Comparison of ENCODE assay signal across 1 cellular context in the genomic region with DNA sequence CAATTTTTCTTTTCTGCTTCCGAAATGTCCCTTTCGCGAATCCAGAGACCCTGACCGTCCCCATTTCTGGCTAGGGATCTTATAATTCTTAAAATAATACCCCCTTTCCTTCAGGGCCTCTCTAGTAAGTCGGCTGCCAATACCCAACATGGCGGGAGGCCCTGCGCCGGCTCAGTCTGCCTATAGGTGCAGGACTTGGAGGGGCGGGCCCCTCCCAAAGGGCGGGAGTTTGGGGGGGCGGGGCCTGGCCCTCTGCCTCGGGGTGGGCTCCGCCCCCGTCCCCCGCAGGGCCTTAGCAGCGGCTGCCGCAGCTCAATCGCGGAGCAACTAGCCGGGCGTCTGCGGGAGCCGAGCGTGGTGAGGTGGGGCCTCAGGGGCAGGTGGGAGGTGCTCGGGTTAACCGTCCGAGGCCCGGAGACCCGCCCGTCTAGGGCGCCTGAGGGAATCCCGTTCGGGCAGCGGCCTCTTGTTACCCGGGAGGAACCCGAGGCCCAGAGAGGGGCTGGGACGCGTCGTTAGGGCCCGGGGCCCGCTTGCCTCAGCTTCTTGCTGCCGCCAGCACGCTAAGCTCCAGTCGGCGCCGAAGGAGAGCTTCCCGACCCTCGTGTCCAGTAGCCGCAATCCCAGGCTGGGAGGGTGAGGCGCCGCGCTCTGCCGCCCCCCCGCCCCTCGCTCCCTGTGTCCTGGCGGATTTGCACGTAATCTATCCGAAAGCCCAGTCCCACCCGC.
TF ChIP-seq lines count a peak whose summit lies in the region.

A gene with protein sequence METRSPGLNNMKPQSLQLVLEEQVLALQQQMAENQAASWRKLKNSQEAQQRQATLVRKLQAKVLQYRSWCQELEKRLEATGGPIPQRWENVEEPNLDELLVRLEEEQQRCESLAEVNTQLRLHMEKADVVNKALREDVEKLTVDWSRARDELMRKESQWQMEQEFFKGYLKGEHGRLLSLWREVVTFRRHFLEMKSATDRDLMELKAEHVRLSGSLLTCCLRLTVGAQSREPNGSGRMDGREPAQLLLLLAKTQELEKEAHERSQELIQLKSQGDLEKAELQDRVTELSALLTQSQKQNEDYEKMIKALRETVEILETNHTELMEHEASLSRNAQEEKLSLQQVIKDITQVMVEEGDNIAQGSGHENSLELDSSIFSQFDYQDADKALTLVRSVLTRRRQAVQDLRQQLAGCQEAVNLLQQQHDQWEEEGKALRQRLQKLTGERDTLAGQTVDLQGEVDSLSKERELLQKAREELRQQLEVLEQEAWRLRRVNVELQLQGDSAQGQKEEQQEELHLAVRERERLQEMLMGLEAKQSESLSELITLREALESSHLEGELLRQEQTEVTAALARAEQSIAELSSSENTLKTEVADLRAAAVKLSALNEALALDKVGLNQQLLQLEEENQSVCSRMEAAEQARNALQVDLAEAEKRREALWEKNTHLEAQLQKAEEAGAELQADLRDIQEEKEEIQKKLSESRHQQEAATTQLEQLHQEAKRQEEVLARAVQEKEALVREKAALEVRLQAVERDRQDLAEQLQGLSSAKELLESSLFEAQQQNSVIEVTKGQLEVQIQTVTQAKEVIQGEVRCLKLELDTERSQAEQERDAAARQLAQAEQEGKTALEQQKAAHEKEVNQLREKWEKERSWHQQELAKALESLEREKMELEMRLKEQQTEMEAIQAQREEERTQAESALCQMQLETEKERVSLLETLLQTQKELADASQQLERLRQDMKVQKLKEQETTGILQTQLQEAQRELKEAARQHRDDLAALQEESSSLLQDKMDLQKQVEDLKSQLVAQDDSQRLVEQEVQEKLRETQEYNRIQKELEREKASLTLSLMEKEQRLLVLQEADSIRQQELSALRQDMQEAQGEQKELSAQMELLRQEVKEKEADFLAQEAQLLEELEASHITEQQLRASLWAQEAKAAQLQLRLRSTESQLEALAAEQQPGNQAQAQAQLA (N-terminal part only) (plus strand): TSS at position 718 of the 729 bp plus-strand sequence. CDS start 6,770 bp downstream, outside the sequence.

TF ChIP-seq in HepG2, 621 proteins besides CTCF, POLR2A, EP300 and RAD21 (continued from another document and continues in another):
- TF ChIP-seq, protein P1, sequence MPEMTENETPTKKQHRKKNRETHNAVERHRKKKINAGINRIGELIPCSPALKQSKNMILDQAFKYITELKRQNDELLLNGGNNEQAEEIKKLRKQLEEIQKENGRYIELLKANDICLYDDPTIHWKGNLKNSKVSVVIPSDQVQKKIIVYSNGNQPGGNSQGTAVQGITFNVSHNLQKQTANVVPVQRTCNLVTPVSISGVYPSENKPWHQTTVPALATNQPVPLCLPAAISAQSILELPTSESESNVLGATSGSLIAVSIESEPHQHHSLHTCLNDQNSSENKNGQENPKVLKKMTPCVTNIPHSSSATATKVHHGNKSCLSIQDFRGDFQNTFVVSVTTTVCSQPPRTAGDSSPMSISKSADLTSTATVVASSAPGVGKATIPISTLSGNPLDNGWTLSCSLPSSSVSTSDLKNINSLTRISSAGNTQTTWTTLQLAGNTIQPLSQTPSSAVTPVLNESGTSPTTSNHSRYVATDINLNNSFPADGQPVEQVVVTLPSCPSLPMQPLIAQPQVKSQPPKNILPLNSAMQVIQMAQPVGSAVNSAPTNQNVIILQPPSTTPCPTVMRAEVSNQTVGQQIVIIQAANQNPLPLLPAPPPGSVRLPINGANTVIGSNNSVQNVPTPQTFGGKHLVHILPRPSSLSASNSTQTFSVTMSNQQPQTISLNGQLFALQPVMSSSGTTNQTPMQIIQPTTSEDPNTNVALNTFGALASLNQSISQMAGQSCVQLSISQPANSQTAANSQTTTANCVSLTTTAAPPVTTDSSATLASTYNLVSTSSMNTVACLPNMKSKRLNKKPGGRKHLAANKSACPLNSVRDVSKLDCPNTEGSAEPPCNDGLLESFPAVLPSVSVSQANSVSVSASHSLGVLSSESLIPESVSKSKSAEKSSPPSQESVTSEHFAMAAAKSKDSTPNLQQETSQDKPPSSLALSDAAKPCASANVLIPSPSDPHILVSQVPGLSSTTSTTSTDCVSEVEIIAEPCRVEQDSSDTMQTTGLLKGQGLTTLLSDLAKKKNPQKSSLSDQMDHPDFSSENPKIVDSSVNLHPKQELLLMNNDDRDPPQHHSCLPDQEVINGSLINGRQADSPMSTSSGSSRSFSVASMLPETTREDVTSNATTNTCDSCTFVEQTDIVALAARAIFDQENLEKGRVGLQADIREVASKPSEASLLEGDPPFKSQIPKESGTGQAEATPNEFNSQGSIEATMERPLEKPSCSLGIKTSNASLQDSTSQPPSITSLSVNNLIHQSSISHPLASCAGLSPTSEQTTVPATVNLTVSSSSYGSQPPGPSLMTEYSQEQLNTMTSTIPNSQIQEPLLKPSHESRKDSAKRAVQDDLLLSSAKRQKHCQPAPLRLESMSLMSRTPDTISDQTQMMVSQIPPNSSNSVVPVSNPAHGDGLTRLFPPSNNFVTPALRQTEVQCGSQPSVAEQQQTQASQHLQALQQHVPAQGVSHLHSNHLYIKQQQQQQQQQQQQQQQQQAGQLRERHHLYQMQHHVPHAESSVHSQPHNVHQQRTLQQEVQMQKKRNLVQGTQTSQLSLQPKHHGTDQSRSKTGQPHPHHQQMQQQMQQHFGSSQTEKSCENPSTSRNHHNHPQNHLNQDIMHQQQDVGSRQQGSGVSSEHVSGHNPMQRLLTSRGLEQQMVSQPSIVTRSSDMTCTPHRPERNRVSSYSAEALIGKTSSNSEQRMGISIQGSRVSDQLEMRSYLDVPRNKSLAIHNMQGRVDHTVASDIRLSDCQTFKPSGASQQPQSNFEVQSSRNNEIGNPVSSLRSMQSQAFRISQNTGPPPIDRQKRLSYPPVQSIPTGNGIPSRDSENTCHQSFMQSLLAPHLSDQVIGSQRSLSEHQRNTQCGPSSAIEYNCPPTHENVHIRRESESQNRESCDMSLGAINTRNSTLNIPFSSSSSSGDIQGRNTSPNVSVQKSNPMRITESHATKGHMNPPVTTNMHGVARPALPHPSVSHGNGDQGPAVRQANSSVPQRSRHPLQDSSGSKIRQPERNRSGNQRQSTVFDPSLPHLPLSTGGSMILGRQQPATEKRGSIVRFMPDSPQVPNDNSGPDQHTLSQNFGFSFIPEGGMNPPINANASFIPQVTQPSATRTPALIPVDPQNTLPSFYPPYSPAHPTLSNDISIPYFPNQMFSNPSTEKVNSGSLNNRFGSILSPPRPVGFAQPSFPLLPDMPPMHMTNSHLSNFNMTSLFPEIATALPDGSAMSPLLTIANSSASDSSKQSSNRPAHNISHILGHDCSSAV (CRISPR knock-in tag; IDR thresholded peaks at IDR 0.05; ENCODE audit: borderline replicate concordance), result no peak; the same call in 1 of the 2 replicates
- TF ChIP-seq, protein P2, sequence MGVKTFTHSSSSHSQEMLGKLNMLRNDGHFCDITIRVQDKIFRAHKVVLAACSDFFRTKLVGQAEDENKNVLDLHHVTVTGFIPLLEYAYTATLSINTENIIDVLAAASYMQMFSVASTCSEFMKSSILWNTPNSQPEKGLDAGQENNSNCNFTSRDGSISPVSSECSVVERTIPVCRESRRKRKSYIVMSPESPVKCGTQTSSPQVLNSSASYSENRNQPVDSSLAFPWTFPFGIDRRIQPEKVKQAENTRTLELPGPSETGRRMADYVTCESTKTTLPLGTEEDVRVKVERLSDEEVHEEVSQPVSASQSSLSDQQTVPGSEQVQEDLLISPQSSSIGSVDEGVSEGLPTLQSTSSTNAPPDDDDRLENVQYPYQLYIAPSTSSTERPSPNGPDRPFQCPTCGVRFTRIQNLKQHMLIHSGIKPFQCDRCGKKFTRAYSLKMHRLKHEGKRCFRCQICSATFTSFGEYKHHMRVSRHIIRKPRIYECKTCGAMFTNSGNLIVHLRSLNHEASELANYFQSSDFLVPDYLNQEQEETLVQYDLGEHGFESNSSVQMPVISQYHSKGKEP (CRISPR knock-in tag; IDR thresholded peaks at IDR 0.05), result peak; percentile 18; the same call in 1 of the 2 replicates
- TF ChIP-seq YEATS4 (CRISPR knock-in tag; IDR thresholded peaks at IDR 0.05; ENCODE audit: borderline replicate concordance), result peak; percentile 75; the same call in 1 of the 2 replicates
- TF ChIP-seq, protein P3, sequence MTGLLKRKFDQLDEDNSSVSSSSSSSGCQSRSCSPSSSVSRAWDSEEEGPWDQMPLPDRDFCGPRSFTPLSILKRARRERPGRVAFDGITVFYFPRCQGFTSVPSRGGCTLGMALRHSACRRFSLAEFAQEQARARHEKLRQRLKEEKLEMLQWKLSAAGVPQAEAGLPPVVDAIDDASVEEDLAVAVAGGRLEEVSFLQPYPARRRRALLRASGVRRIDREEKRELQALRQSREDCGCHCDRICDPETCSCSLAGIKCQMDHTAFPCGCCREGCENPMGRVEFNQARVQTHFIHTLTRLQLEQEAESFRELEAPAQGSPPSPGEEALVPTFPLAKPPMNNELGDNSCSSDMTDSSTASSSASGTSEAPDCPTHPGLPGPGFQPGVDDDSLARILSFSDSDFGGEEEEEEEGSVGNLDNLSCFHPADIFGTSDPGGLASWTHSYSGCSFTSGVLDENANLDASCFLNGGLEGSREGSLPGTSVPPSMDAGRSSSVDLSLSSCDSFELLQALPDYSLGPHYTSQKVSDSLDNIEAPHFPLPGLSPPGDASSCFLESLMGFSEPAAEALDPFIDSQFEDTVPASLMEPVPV (CRISPR knock-in tag; IDR thresholded peaks at IDR 0.05), result no peak; the same call in 1 of the 2 replicates
- TF ChIP-seq, protein P4, sequence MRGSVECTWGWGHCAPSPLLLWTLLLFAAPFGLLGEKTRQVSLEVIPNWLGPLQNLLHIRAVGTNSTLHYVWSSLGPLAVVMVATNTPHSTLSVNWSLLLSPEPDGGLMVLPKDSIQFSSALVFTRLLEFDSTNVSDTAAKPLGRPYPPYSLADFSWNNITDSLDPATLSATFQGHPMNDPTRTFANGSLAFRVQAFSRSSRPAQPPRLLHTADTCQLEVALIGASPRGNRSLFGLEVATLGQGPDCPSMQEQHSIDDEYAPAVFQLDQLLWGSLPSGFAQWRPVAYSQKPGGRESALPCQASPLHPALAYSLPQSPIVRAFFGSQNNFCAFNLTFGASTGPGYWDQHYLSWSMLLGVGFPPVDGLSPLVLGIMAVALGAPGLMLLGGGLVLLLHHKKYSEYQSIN (CRISPR knock-in tag; IDR thresholded peaks at IDR 0.05; ENCODE audit: borderline replicate concordance), result no peak
- peak; percentile 92 for TF ChIP-seq ZNF747 (CRISPR knock-in tag; IDR thresholded peaks at IDR 0.05; ENCODE audit: borderline replicate concordance)
- no peak for TF ChIP-seq FOXP1 (IDR thresholded peaks at IDR 0.05)
- 0 out of 2 replicates have a peak, but pooled peaks have one; percentile 4 for TF ChIP-seq FOXP1 (CRISPR knock-in tag; IDR thresholded peaks at IDR 0.05)
- TF ChIP-seq AKAP8 (CRISPR knock-in tag; IDR thresholded peaks at IDR 0.05), result no peak
- peak; percentile 88 for TF ChIP-seq ZNF781 (CRISPR knock-in tag; IDR thresholded peaks at IDR 0.05; ENCODE audit: borderline replicate concordance, not compliant biosample characterization)
- no peak for TF ChIP-seq HDAC6 (IDR thresholded peaks at IDR 0.05; ENCODE audit: low read depth, low read length)
- peak; percentile 70; the same call in 1 of the 2 replicates for TF ChIP-seq ZNF782 (CRISPR knock-in tag; IDR thresholded peaks at IDR 0.05; ENCODE audit: borderline replicate concordance)
- TF ChIP-seq ELF1 (CRISPR knock-in tag; IDR thresholded peaks at IDR 0.05), result no peak
- TF ChIP-seq ZNF256 (CRISPR knock-in tag; conservative IDR thresholded peaks at IDR 0.05), result peak; percentile 78; the same call in 1 of the 2 replicates
- TF ChIP-seq, protein P5, sequence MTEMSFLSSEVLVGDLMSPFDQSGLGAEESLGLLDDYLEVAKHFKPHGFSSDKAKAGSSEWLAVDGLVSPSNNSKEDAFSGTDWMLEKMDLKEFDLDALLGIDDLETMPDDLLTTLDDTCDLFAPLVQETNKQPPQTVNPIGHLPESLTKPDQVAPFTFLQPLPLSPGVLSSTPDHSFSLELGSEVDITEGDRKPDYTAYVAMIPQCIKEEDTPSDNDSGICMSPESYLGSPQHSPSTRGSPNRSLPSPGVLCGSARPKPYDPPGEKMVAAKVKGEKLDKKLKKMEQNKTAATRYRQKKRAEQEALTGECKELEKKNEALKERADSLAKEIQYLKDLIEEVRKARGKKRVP (CRISPR knock-in tag; IDR thresholded peaks at IDR 0.05), result 0 out of 4 replicates have a peak, but pooled peaks of 1 of the 2 experiments have one; percentile 6
- peak; percentile 93; the same call in 1 of the 2 replicates for TF ChIP-seq HIVEP1 (CRISPR knock-in tag; IDR thresholded peaks at IDR 0.05)
- TF ChIP-seq, protein P6, sequence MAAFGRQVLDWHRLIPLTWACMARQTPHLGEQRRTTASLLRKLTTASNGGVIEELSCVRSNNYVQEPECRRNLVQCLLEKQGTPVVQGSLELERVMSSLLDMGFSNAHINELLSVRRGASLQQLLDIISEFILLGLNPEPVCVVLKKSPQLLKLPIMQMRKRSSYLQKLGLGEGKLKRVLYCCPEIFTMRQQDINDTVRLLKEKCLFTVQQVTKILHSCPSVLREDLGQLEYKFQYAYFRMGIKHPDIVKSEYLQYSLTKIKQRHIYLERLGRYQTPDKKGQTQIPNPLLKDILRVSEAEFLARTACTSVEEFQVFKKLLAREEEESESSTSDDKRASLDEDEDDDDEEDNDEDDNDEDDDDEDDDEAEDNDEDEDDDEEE (CRISPR knock-in tag; IDR thresholded peaks at IDR 0.05), result peak; percentile 97
- no peak; the same call in none of the 2 replicates for TF ChIP-seq NRL (CRISPR knock-in tag; IDR thresholded peaks at IDR 0.05; ENCODE audit: borderline replicate concordance)
- no peak for TF ChIP-seq JDP2 (CRISPR knock-in tag; IDR thresholded peaks at IDR 0.05; ENCODE audit: borderline replicate concordance)
- TF ChIP-seq ZNF772 (CRISPR knock-in tag; IDR thresholded peaks at IDR 0.05), result peak; percentile 91
- TF ChIP-seq, protein P7, sequence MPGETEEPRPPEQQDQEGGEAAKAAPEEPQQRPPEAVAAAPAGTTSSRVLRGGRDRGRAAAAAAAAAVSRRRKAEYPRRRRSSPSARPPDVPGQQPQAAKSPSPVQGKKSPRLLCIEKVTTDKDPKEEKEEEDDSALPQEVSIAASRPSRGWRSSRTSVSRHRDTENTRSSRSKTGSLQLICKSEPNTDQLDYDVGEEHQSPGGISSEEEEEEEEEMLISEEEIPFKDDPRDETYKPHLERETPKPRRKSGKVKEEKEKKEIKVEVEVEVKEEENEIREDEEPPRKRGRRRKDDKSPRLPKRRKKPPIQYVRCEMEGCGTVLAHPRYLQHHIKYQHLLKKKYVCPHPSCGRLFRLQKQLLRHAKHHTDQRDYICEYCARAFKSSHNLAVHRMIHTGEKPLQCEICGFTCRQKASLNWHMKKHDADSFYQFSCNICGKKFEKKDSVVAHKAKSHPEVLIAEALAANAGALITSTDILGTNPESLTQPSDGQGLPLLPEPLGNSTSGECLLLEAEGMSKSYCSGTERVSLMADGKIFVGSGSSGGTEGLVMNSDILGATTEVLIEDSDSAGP (CRISPR knock-in tag; IDR thresholded peaks at IDR 0.05; ENCODE audit: borderline replicate concordance), result peak; percentile 93
- no peak; the same call in 1 of the 2 replicates for TF ChIP-seq SNAPC2 (CRISPR knock-in tag; IDR thresholded peaks at IDR 0.05)
- TF ChIP-seq, protein P8, sequence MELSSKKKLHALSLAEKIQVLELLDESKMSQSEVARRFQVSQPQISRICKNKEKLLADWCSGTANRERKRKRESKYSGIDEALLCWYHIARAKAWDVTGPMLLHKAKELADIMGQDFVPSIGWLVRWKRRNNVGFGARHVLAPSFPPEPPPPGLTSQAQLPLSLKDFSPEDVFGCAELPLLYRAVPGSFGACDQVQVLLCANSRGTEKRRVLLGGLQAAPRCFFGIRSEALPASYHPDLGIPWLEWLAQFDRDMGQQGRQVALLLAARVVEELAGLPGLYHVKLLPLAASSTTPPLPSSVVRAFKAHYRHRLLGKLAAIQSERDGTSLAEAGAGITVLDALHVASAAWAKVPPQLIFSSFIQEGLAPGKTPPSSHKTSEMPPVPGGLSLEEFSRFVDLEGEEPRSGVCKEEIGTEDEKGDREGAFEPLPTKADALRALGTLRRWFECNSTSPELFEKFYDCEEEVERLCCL (CRISPR knock-in tag; IDR thresholded peaks at IDR 0.05; ENCODE audit: borderline replicate concordance), result no peak; the same call in 1 of the 2 replicates
- peak; percentile 89 for TF ChIP-seq ZNF605 (CRISPR knock-in tag; IDR thresholded peaks at IDR 0.05)
- 0 out of 2 replicates have a peak, but pooled peaks have one; percentile 16 for TF ChIP-seq FOXO1 (CRISPR knock-in tag; IDR thresholded peaks at IDR 0.05)
